Comparison of ENCODE assay signal across 9 cellular contexts in the genomic region with DNA sequence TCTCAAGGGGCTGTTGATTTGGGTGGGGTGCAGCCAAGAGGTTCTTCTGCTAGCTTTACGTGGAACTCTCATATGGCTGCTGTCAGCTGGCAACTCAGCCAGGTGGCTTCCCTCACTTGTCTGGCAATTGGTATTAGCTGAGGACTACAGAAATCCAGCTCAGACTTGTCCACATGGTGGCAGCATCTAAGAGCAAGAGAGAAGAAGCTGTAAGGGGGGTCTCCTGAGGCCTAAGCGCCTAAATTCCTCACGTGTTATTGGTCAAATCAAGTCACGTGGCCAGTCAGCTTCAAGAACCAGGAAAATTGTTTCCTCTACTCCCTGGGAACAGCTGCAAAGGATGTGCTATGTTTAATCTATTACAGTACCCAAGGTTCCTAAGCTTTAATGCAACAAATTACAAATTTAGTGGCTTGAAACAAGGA. TPM values are rescaled to one million over a fixed set of nuclear protein-coding genes. Genes with fewer than 3 reads are reported as not detected.
DNase-seq lines count a peak whose midpoint lies in the region; ATAC-seq and TF ChIP-seq lines count a peak whose summit lies in the region.
"Had no signal": no experiment of that assay in that cellular context is flagged by ENCODE, and none has a peak within 500 bp of the region (broad histone marks: within the 10 kb centered on the region; RNA-seq: fewer than 3 reads in every experiment).

No MANE protein-coding gene starts in this region.

- H3F3A ChIP-seq in smooth muscle cell (ENCODE audit: low read depth) = no peaks in the 10 kb centered on the region

- peaks cover 24% of the 10 kb centered on the region for H3K27me3 Mint-ChIP-seq in activated CD4-positive, alpha-beta T cell treated with anti-CD3 and anti-CD28 coated beads, Interleukin-2, amount 10 ng/mL, durations not matched to agents 7 days and 5 days

- ATAC-seq in heart right ventricle (peak in 7 of 8 donors; percentile 6 to 52 (median 46)), HG02884 (IDR thresholded peaks at IDR 0.05; ENCODE audit: unreplicated experiment) (no peak), HG03097 (IDR thresholded peaks at IDR 0.05; ENCODE audit: low FRiP score, unreplicated experiment) (no peak)

- intact Hi-C loops in heart right ventricle (cut with DNase I) = loop anchor here (1.0 to 10.0 kb wide), 15 partner anchors 33 to 444 kb away; no protein-coding TSS in a partner anchor

- POLR2A ChIA-PET in HEK293T (lab: Yijun Ruan, JAX) = interaction anchor here (1.4 kb wide), 1 partner anchor 19 kb away, joined by 4 read pairs; a partner anchor contains a TSS
- POLR2A ChIA-PET in activated CD4-positive, alpha-beta T cell treated with anti-CD3 and anti-CD28 coated beads, Interleukin-2, amount 10 ng/mL, durations not matched to agents 7 days and 5 days (lab: Charles Lee) = no interaction called here

- peaks cover 0 to 32% (median 16%) of the 10 kb centered on the region in 9 donors for H3K4me1 ChIP-seq in heart right ventricle
- H3K4me1 ChIP-seq in smooth muscle cell (ENCODE audit: low read depth) = peaks cover 19% of the 10 kb centered on the region

- H3K9me3 ChIP-seq in heart right ventricle (no peaks in the 10 kb centered on the region), smooth muscle cell (replicated peaks; ENCODE audit: low read depth) (no peaks in the 10 kb centered on the region)
- H3K9me3 ChIP-seq: neutrophil had no signal

- H3K4me3 ChIP-seq in heart right ventricle = no peak overlapping the region
- no peak overlapping the region for H3K4me3 ChIP-seq in smooth muscle cell

- peak; percentile 53 to 81 (median 67) for TF ChIP-seq CTCF in heart right ventricle (IDR thresholded peaks at IDR 0.05)
- TF ChIP-seq CTCF in smooth muscle cell (IDR thresholded peaks at IDR 0.05; ENCODE audit: borderline replicate concordance, insufficient read depth, poor library complexity, severe bottlenecking) = peak; percentile 35

- H2AFZ ChIP-seq in smooth muscle cell (ENCODE audit: low read depth) = no peak overlapping the region

- H3K4me1 Mint-ChIP-seq in activated CD4-positive, alpha-beta T cell treated with anti-CD3 and anti-CD28 coated beads, Interleukin-2, amount 10 ng/mL, durations not matched to agents 7 days and 5 days = peaks cover 15% of the 10 kb centered on the region

- in situ Hi-C loops in Caki2 (cut with HindIII; ENCODE audit: low pct_unique_long_range_greater_than_20kb, low sequenced_read_pairs) = loop anchor here (5.0 kb wide), 2 partner anchors 91 to 351 kb away; no protein-coding TSS in a partner anchor

- H3K4me2 ChIP-seq in smooth muscle cell = no peak overlapping the region

- H4K20me1 ChIP-seq in smooth muscle cell (ENCODE audit: low read depth) = no peaks in the 10 kb centered on the region

- H3K27me3 ChIP-seq in heart right ventricle (peaks cover 0 to 9% (median 0%) of the 10 kb centered on the region in 7 donors), smooth muscle cell (ENCODE audit: low read depth) (peaks cover 8% of the 10 kb centered on the region)

- H3K4me3 Mint-ChIP-seq in activated CD4-positive, alpha-beta T cell treated with anti-CD3 and anti-CD28 coated beads, Interleukin-2, amount 10 ng/mL, durations not matched to agents 7 days and 5 days = no peak overlapping the region

- H3K9me3 Mint-ChIP-seq in activated CD4-positive, alpha-beta T cell treated with anti-CD3 and anti-CD28 coated beads, Interleukin-2, amount 10 ng/mL, durations not matched to agents 7 days and 5 days = peaks cover 2% of the 10 kb centered on the region

- CTCF ChIA-PET in HEK293T (lab: Yijun Ruan, JAX) = interaction anchor here (0.8 to 2.9 kb wide), 7 partner anchors 19 to 281 kb away, joined by 3 to 50 read pairs (median 4); a partner anchor contains a TSS
- CTCF ChIA-PET in activated CD4-positive, alpha-beta T cell treated with anti-CD3 and anti-CD28 coated beads, Interleukin-2, amount 10 ng/mL, durations not matched to agents 7 days and 5 days (lab: Charles Lee) = interaction anchor here (0.7 to 5.0 kb wide), 13 partner anchors 10 to 393 kb away, joined by 3 to 39 read pairs (median 3); a partner anchor contains a TSS

- DNase-seq in Caki2 (ENCODE audit: low read depth) = peak; percentile 77
- peak; percentile 90 for DNase-seq in HEK293T (ENCODE audit: extremely low spot score)
- peak; percentile 89 to 95 for DNase-seq in NCI-H446 (lab: John Stamatoyannopoulos, UW)
- peak; percentile 21 for DNase-seq in activated CD4-positive, alpha-beta T cell treated with anti-CD3 and anti-CD28 coated beads, Interleukin-2, amount 10 ng/mL, durations not matched to agents 7 days and 5 days
- DNase-seq in heart right ventricle = peak; percentile 28 to 89
- DNase-seq in smooth muscle cell (lab: John Stamatoyannopoulos, UW; ENCODE audit: unreplicated experiment) = no peak

- 8 to 11% methylated on average over 4 of the region's 4 CpGs for WGBS in heart right ventricle, 2 donors
- WGBS in smooth muscle cell (ENCODE audit: low lambda C conversion rate) = 21% methylated on average over 4 of the region's 4 CpGs

- no peak overlapping the region for H3K27ac Mint-ChIP-seq in activated CD4-positive, alpha-beta T cell treated with anti-CD3 and anti-CD28 coated beads, Interleukin-2, amount 10 ng/mL, durations not matched to agents 7 days and 5 days

- no peaks in the 10 kb centered on the region for H3K79me2 ChIP-seq in smooth muscle cell (ENCODE audit: low read depth)

- H3K36me3 ChIP-seq in heart right ventricle (no peaks in the 10 kb centered on the region), smooth muscle cell (ENCODE audit: low read depth) (no peaks in the 10 kb centered on the region)
- H3K36me3 ChIP-seq: neutrophil had no signal

- H3K9ac ChIP-seq in smooth muscle cell (ENCODE audit: low read depth) = no peak overlapping the region

- no peaks in the 10 kb centered on the region for H3K36me3 Mint-ChIP-seq in activated CD4-positive, alpha-beta T cell treated with anti-CD3 and anti-CD28 coated beads, Interleukin-2, amount 10 ng/mL, durations not matched to agents 7 days and 5 days (ENCODE audit: low read depth)

- H3K27ac ChIP-seq in heart right ventricle (peak overlapping the region in 3 of 10 donors; percentile 6 to 59 (median 13)), smooth muscle cell (ENCODE audit: low read depth) (no peak overlapping the region)
- H3K27ac ChIP-seq: neutrophil had no signal

TF ChIP-seq in HEK293T, 16 proteins besides CTCF, POLR2A, EP300 and RAD21:
- TF ChIP-seq NFRKB (IDR thresholded peaks at IDR 0.05) (no peak), L3MBTL2 (conservative IDR thresholded peaks at IDR 0.05) (peak; percentile 55; the same call in 1 of the 2 replicates), CTBP1 (IDR thresholded peaks at IDR 0.05; ENCODE audit: borderline replicate concordance) (no peak), ZNF384 (IDR thresholded peaks at IDR 0.05) (no peak), ARNT (IDR thresholded peaks at IDR 0.05) (no peak), FOXM1 (IDR thresholded peaks at IDR 0.05; ENCODE audit: borderline replicate concordance) (no peak), BHLHE40 (IDR thresholded peaks at IDR 0.05; ENCODE audit: borderline replicate concordance) (no peak), HDGF (IDR thresholded peaks at IDR 0.05; ENCODE audit: borderline replicate concordance) (no peak), SP1 (IDR thresholded peaks at IDR 0.05) (no peak), FOXK2 (IDR thresholded peaks at IDR 0.05) (no peak), TARDBP (IDR thresholded peaks at IDR 0.05) (no peak), SUZ12 (IDR thresholded peaks at IDR 0.05) (no peak), ELF4 (IDR thresholded peaks at IDR 0.05) (no peak), FOXA1 (IDR thresholded peaks at IDR 0.05) (no peak), LEF1 (IDR thresholded peaks at IDR 0.05; ENCODE audit: borderline replicate concordance) (no peak)
- TF ChIP-seq, protein P1, sequence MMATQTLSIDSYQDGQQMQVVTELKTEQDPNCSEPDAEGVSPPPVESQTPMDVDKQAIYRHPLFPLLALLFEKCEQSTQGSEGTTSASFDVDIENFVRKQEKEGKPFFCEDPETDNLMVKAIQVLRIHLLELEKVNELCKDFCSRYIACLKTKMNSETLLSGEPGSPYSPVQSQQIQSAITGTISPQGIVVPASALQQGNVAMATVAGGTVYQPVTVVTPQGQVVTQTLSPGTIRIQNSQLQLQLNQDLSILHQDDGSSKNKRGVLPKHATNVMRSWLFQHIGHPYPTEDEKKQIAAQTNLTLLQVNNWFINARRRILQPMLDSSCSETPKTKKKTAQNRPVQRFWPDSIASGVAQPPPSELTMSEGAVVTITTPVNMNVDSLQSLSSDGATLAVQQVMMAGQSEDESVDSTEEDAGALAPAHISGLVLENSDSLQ (IDR thresholded peaks at IDR 0.05) = peak; percentile 71

RNA-seq across cellular contexts. Expression of a gene that starts 4.2 kb away (rescaled TPM):
- 5.1 and 9.2 TPM in 2 replicates for total RNA-seq in Caki2 (2014; rRNA removed; shearing (Covaris generic); ENCODE audit: low replicate concordance)
- 1 to 10 TPM; 4.0 to 4.3 TPM for total RNA-seq in activated CD4-positive, alpha-beta T cell treated with anti-CD3 and anti-CD28 coated beads, Interleukin-2, amount 10 ng/mL, durations not matched to agents 7 days and 5 days
- total RNA-seq in heart right ventricle (10 to 100 TPM; 10.4 to 27.9 (median 20.8) TPM), smooth muscle cell (11.1 and 21.4 TPM in 2 replicates)
- polyA plus RNA-seq in heart right ventricle (10 to 100 TPM in 1 of 2 donors, 1 to 10 TPM in 1; 4.1 to 31.1 TPM), smooth muscle cell (6.9 and 13.7 TPM in 2 replicates)

RNA-seq across cellular contexts. Expression of a gene that starts 18.8 kb away (rescaled TPM):
- 59.5 and 63.7 TPM in 2 replicates for total RNA-seq in Caki2 (2014; rRNA removed; shearing (Covaris generic); ENCODE audit: low replicate concordance)
- total RNA-seq in activated CD4-positive, alpha-beta T cell treated with anti-CD3 and anti-CD28 coated beads, Interleukin-2, amount 10 ng/mL, durations not matched to agents 7 days and 5 days = 10 to 100 TPM; 44.5 to 51.6 TPM
- total RNA-seq in heart right ventricle (10 to 100 TPM; 26.1 to 32.2 (median 29.5) TPM), smooth muscle cell (28.9 and 32.5 TPM in 2 replicates)
- polyA plus RNA-seq in heart right ventricle (10 to 100 TPM; 16.8 to 35.6 TPM), smooth muscle cell (22.8 and 22.9 TPM in 2 replicates)

RNA-seq across cellular contexts. Expression of a gene that starts 53.6 kb away (rescaled TPM):
- 28.4 and 30.9 TPM in 2 replicates for total RNA-seq in Caki2 (2014; rRNA removed; shearing (Covaris generic); ENCODE audit: low replicate concordance)
- 10 to 100 TPM; 55.5 to 57.4 TPM for total RNA-seq in activated CD4-positive, alpha-beta T cell treated with anti-CD3 and anti-CD28 coated beads, Interleukin-2, amount 10 ng/mL, durations not matched to agents 7 days and 5 days
- 100 to 1,000 TPM; 169 to 323 (median 224) TPM for total RNA-seq in heart right ventricle
- 100 to 1,000 TPM; 101 to 144 TPM for polyA plus RNA-seq in heart right ventricle
- 36.0 and 40.9 TPM in 2 replicates for total RNA-seq in smooth muscle cell
- 14.3 and 16.9 TPM in 2 replicates for polyA plus RNA-seq in smooth muscle cell

Comparison
In these comparisons a context has a peak if more than half of its experiments do, and no peak if none do; other contexts are left out.
1. ATAC-seq: peak in heart right ventricle (7 of 8); none in HG02884 (single experiment) and HG03097 (single experiment).